ENCODE assay signal across 18 cellular contexts in the genomic region with DNA sequence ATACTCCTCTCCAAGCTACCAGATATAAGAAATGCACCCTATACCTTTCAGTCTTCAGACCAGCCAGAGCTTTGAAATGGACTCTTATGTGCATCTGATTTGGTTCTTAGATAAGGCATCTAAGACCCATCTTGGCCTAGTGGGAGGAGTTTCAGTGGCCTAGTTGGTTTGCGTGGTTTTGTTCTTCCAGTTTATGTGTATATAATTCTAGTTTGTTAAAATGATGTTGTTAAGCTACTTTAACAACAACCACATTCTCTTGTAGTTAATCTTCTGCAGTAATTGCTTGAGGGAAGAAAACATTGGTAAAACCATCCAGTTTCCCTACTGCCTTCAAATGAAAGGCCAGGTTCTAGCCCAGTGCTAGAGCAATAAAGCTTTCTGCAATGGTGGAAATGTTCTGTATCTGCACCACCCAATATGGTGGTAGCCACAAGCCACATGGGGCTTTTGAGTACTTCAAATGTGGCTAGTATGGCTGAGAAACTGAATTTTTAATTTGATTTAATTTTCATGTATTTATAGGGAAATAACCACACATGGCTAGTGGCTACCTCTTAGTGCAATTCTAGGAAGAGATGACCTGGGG.
A peak's percentile ranks its signal among the peaks of the same experiment; 100 is the strongest.
DNase-seq lines count a peak whose midpoint lies in the region; ATAC-seq and TF ChIP-seq lines count a peak whose summit lies in the region.
"Had no signal": no experiment of that assay in that cellular context is flagged by ENCODE, and none has a peak within 500 bp of the region (broad histone marks: within the 10 kb centered on the region; RNA-seq: fewer than 3 reads in every experiment).

No MANE protein-coding gene starts in this region.

- H3K36me3 ChIP-seq in esophagus muscularis mucosa = peaks cover 0 to 61% (median 48%) of the 10 kb centered on the region in 4 donors

- WGBS in esophagus muscularis mucosa = 100% methylated on average over 1 of the region's 1 CpG

- CTCF ChIA-PET in activated CD8-positive, alpha-beta memory T cell treated with anti-CD3 and anti-CD28 coated beads, Interleukin-2, amount 10 ng/mL, durations not matched to agents 7 days and 5 days (lab: Charles Lee) = interaction anchor here (0.8 to 0.9 kb wide), 2 partner anchors 19 to 65 kb away, joined by 3 read pairs; no protein-coding TSS in a partner anchor

- TF ChIP-seq EP300 in esophagus muscularis mucosa (IDR thresholded peaks at IDR 0.05) = no peak

- H3K27me3 ChIP-seq in esophagus muscularis mucosa = no peaks in the 10 kb centered on the region

- no peaks in the 10 kb centered on the region for H3K27me3 Mint-ChIP-seq in activated CD8-positive, alpha-beta memory T cell treated with anti-CD3 and anti-CD28 coated beads, Interleukin-2, amount 10 ng/mL, durations not matched to agents 7 days and 5 days
- no peaks in the 10 kb centered on the region for H3K27me3 Mint-ChIP-seq in activated T-helper 17 cell treated with anti-CD3 and anti-CD28 coated beads, Interleukin-2, amount 50 U/mL, for 72 hours
- no peaks in the 10 kb centered on the region for H3K27me3 Mint-ChIP-seq in memory B cell
- H3K27me3 Mint-ChIP-seq: CD4-positive, alpha-beta memory T cell had no signal

- no peak overlapping the region for H3K4me3 ChIP-seq in esophagus muscularis mucosa
- H3K4me3 ChIP-seq: BLaER1, GM23338 had no signal

- no peak for DNase-seq in activated CD8-positive, alpha-beta memory T cell treated with anti-CD3 and anti-CD28 coated beads, Interleukin-2, amount 10 ng/mL, durations not matched to agents 7 days and 5 days
- DNase-seq in activated CD8-positive, alpha-beta memory T cell treated with anti-CD3 and anti-CD28 coated beads for 24 hours = no peak
- DNase-seq in memory B cell (ENCODE audit: low spot score in 2 of 2) (no peak), NOMO-1 treated with DMSO at 0.1 percent for 48 hours (lab: John Stamatoyannopoulos, UW; ENCODE audit: unreplicated experiment) (no peak), esophagus muscularis mucosa (ENCODE audit: extremely low spot score) (no peak), foreskin melanocyte (no peak)
- DNase-seq: 8988T; Calu3; CD4-positive, alpha-beta memory T cell; DMS79 treated with DMSO at 0.1 percent for 48 hours; GF-D8; HCEC 1CT had no signal

- intact Hi-C loops in esophagus muscularis mucosa (cut with DNase I) = no loop called here

- no peaks in the 10 kb centered on the region for H3K9me3 Mint-ChIP-seq in activated CD8-positive, alpha-beta memory T cell treated with anti-CD3 and anti-CD28 coated beads, Interleukin-2, amount 10 ng/mL, durations not matched to agents 7 days and 5 days (ENCODE audit: low read depth)
- no peaks in the 10 kb centered on the region for H3K9me3 Mint-ChIP-seq in activated T-helper 17 cell treated with anti-CD3 and anti-CD28 coated beads, Interleukin-2, amount 50 U/mL, for 72 hours
- no peaks in the 10 kb centered on the region for H3K9me3 Mint-ChIP-seq in memory B cell
- H3K9me3 Mint-ChIP-seq: CD14-positive monocyte; CD4-positive, alpha-beta memory T cell; GM23338 had no signal

- H3K27ac ChIP-seq in esophagus muscularis mucosa (replicated peaks in 1 of 4) = no peak overlapping the region
- H3K27ac ChIP-seq: BLaER1 had no signal

- H3K4me1 Mint-ChIP-seq in activated CD8-positive, alpha-beta memory T cell treated with anti-CD3 and anti-CD28 coated beads, Interleukin-2, amount 10 ng/mL, durations not matched to agents 7 days and 5 days = peaks cover 20% of the 10 kb centered on the region
- peaks cover 13% of the 10 kb centered on the region for H3K4me1 Mint-ChIP-seq in activated T-helper 17 cell treated with anti-CD3 and anti-CD28 coated beads, Interleukin-2, amount 50 U/mL, for 72 hours
- peaks cover 11% of the 10 kb centered on the region for H3K4me1 Mint-ChIP-seq in memory B cell

- peaks cover 32% of the 10 kb centered on the region for H3K36me3 Mint-ChIP-seq in activated CD8-positive, alpha-beta memory T cell treated with anti-CD3 and anti-CD28 coated beads, Interleukin-2, amount 10 ng/mL, durations not matched to agents 7 days and 5 days
- peaks cover 49% of the 10 kb centered on the region for H3K36me3 Mint-ChIP-seq in activated T-helper 17 cell treated with anti-CD3 and anti-CD28 coated beads, Interleukin-2, amount 50 U/mL, for 72 hours (ENCODE audit: low read depth)
- peaks cover 6% of the 10 kb centered on the region for H3K36me3 Mint-ChIP-seq in memory B cell

- H3K27ac Mint-ChIP-seq in activated CD8-positive, alpha-beta memory T cell treated with anti-CD3 and anti-CD28 coated beads, Interleukin-2, amount 10 ng/mL, durations not matched to agents 7 days and 5 days = no peak overlapping the region
- H3K27ac Mint-ChIP-seq in activated T-helper 17 cell treated with anti-CD3 and anti-CD28 coated beads, Interleukin-2, amount 50 U/mL, for 72 hours = peak overlapping the region; percentile 37
- peak overlapping the region; percentile 42 for H3K27ac Mint-ChIP-seq in memory B cell
- H3K27ac Mint-ChIP-seq: CD14-positive monocyte, GM23338 had no signal

- peaks cover 4 to 17% (median 13%) of the 10 kb centered on the region in 4 donors for H3K4me1 ChIP-seq in esophagus muscularis mucosa

- no peak for TF ChIP-seq CTCF in esophagus muscularis mucosa (IDR thresholded peaks at IDR 0.05)

- ATAC-seq in activated CD8-positive, alpha-beta memory T cell treated with anti-CD3 and anti-CD28 coated beads, Interleukin-2, amount 10 ng/mL, durations not matched to agents 7 days and 5 days = peak; percentile 46
- ATAC-seq in activated T-helper 17 cell treated with anti-CD3 and anti-CD28 coated beads, Interleukin-2, amount 50 U/mL, for 72 hours (replicated peaks) = no peak
- no peak for ATAC-seq in memory B cell (ENCODE audit: low read depth)
- ATAC-seq in HG03175 (IDR thresholded peaks at IDR 0.05; ENCODE audit: unreplicated experiment) = no peak
- ATAC-seq: GM23338, HepG2 had no signal

- H3K4me3 Mint-ChIP-seq in activated CD8-positive, alpha-beta memory T cell treated with anti-CD3 and anti-CD28 coated beads, Interleukin-2, amount 10 ng/mL, durations not matched to agents 7 days and 5 days = no peak overlapping the region
- no peak overlapping the region for H3K4me3 Mint-ChIP-seq in activated T-helper 17 cell treated with anti-CD3 and anti-CD28 coated beads, Interleukin-2, amount 50 U/mL, for 72 hours
- H3K4me3 Mint-ChIP-seq in memory B cell = no peak overlapping the region
- H3K4me3 Mint-ChIP-seq: CD14-positive monocyte; CD4-positive, alpha-beta memory T cell; GM23338 had no signal

- TF ChIP-seq POLR2A in esophagus muscularis mucosa (IDR thresholded peaks at IDR 0.05; ENCODE audit: low read depth) = no peak

- H3K9me3 ChIP-seq in esophagus muscularis mucosa = no peaks in the 10 kb centered on the region
- H3K9me3 ChIP-seq: BLaER1 had no signal
